8 cellular contexts compared by ENCODE assay signal in the genomic region with DNA sequence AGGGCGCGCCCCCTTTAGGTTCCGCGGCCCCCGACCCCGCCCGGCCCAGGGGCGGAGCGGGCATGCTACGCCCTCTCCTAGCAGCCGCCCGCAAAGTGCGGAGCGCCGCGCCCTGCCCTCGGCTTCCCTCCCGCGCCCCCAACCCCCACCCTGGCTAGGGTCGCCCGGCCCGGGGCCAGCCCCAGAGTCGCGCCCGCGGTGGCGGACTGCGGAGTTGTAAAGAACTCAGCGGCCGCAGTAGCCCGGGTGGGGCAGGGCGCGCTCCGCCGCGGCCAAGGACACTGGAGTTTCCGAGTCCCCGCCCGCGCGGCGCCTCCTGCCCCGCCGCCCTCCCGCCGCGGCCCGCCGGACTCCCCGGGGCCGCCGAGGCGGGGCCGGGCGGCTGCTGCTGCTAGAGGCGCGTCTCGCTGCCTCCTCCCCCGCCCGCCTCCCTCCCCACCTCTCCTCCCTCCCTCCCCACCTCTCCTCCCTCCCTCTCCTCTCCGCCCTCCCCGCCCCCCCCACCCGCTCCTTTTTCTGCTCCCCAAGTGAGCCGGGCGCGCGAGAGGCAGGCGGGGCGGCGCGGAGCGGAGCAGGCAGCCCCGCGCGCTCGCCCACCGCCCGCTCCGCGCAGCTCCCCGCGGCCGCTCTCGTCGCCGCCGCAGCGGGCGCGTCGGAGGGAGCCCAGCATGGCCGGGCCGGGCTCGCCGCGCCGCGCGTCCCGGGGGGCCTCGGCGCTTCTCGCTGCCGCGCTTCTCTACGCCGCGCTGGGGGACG. TPM values are rescaled to one million over a fixed set of nuclear protein-coding genes. Genes with fewer than 3 reads are reported as not detected.
DNase-seq lines count a peak whose midpoint lies in the region; ATAC-seq, FAIRE-seq and TF ChIP-seq lines count a peak whose summit lies in the region.

A gene (plus strand): TSS at position 507 of the 756 bp plus-strand sequence.

- H3K4me1 ChIP-seq in BLaER1 (peaks cover 16% of the 10 kb centered on the region), HUES6 (ENCODE audit: control insufficient read depth, insufficient read depth, low read length) (peaks cover 13% of the 10 kb centered on the region; the same call in 1 of the 2 replicates), keratinocyte (ENCODE audit: control insufficient read depth, extremely low read depth, insufficient read depth, low read length) (peaks cover 2% of the 10 kb centered on the region)

- CTCF ChIA-PET in activated CD8-positive, alpha-beta T cell treated with anti-CD3 and anti-CD28 coated beads for 36 hours (lab: Charles Lee) = no interaction called here

- peaks cover 40% of the 10 kb centered on the region for H3K27me3 Mint-ChIP-seq in activated CD8-positive, alpha-beta T cell treated with anti-CD3 and anti-CD28 coated beads for 36 hours

- H3K9me3 ChIP-seq in BLaER1 (peaks cover 19% of the 10 kb centered on the region), HUES6 (ENCODE audit: control insufficient read depth, insufficient read depth, low read depth, low read length) (no peaks in the 10 kb centered on the region), keratinocyte (ENCODE audit: control insufficient read depth, low read depth, low read length) (no peaks in the 10 kb centered on the region)

- no peaks in the 10 kb centered on the region for H3K9me1 ChIP-seq in keratinocyte (ENCODE audit: control insufficient read depth, extremely low read depth, insufficient read depth, low read length)

- POLR2A ChIA-PET in activated CD8-positive, alpha-beta T cell treated with anti-CD3 and anti-CD28 coated beads for 36 hours (lab: Charles Lee) = no interaction called here

- no peaks in the 10 kb centered on the region for H3K9me3 Mint-ChIP-seq in activated CD8-positive, alpha-beta T cell treated with anti-CD3 and anti-CD28 coated beads for 36 hours

- no peak within 1 kb of the TSS for H3K27ac Mint-ChIP-seq in activated CD8-positive, alpha-beta T cell treated with anti-CD3 and anti-CD28 coated beads for 36 hours

- DNase-seq in brain microvascular endothelial cell (no peak), keratinocyte (ENCODE audit: low read depth, low spot score) (no peak)
- no peak for DNase-seq in activated CD8-positive, alpha-beta T cell treated with anti-CD3 and anti-CD28 coated beads for 36 hours

- dilution Hi-C loops in keratinocyte (cut with MboI; ENCODE audit: extremely low pct_ligation_motif_present, low sequenced_read_pairs) = no loop called here

- no peak within 1 kb of the TSS for H3K9ac ChIP-seq in BLaER1
- peak within 1 kb of the TSS; percentile 33 for H3K9ac ChIP-seq in HUES6 (ENCODE audit: low read length)
- H3K9ac ChIP-seq in keratinocyte (ENCODE audit: control insufficient read depth, extremely low read depth, insufficient read depth, low read length) = no peak within 1 kb of the TSS

- H4K20me1 ChIP-seq in BLaER1 (peaks cover 26% of the 10 kb centered on the region), keratinocyte (ENCODE audit: control insufficient read depth, extremely low read depth, insufficient read depth, low read length) (no peaks in the 10 kb centered on the region)

- FAIRE-seq in keratinocyte (lab: Jason Lieb, UNC) = no peak

- ATAC-seq in HG02798 (IDR thresholded peaks at IDR 0.05; ENCODE audit: poor library complexity, unreplicated experiment) (no peak), GM21390 (IDR thresholded peaks at IDR 0.05; ENCODE audit: unreplicated experiment) (no peak)
- ATAC-seq in activated CD8-positive, alpha-beta T cell treated with anti-CD3 and anti-CD28 coated beads for 36 hours = no peak

- TF ChIP-seq CTCF in brain microvascular endothelial cell (IDR thresholded peaks at IDR 0.05; ENCODE audit: low read depth, low read length, missing control alignments) (no peak), keratinocyte (optimal IDR thresholded peaks at IDR 0.05 in 1 of 3, IDR thresholded peaks at IDR 0.05 in 1 of 3, conservative IDR thresholded peaks at IDR 0.05 in 1 of 3; ENCODE audit: extremely low read depth in 1 of 3, insufficient read depth in 2 of 3, low read length in 3 of 3) (no peak)
- no peak for TF ChIP-seq CTCF in activated CD8-positive, alpha-beta T cell treated with anti-CD3 and anti-CD28 coated beads for 36 hours (IDR thresholded peaks at IDR 0.05)

- H2AFZ ChIP-seq in keratinocyte (ENCODE audit: control insufficient read depth, low read length) = no peak within 1 kb of the TSS

- H3K27ac ChIP-seq in BLaER1 (no peak within 1 kb of the TSS), HUES6 (ENCODE audit: low read depth, low read length) (no peak within 1 kb of the TSS), brain microvascular endothelial cell (no peak within 1 kb of the TSS), keratinocyte (ENCODE audit: control insufficient read depth, insufficient read depth, low read length) (no peak within 1 kb of the TSS), temporal lobe (ENCODE audit: low read depth, low read length) (no peak within 1 kb of the TSS)

- H3K4me2 ChIP-seq in BLaER1 (peak within 1 kb of the TSS; percentile 89), keratinocyte (ENCODE audit: control insufficient read depth, extremely low read depth, insufficient read depth, low read depth, low read length) (peak within 1 kb of the TSS; percentile 62)

- in situ Hi-C loops in brain microvascular endothelial cell (cut with HindIII; ENCODE audit: low pct_ligation_motif_present, low sequenced_read_pairs) = no loop called here

- no peaks in the 10 kb centered on the region for H3K79me2 ChIP-seq in keratinocyte (ENCODE audit: control insufficient read depth, insufficient read depth, low read length)

- H3K4me3 ChIP-seq in BLaER1 (peak within 1 kb of the TSS; percentile 65), HUES6 (ENCODE audit: low read depth, low read length) (peak within 1 kb of the TSS; percentile 67), brain microvascular endothelial cell (ENCODE audit: low read depth, low read length) (peak within 1 kb of the TSS; percentile 17), keratinocyte (ENCODE audit: control insufficient read depth in 2 of 3, extremely low read depth in 1 of 3, insufficient read depth in 2 of 3, low read depth in 1 of 3, low read length in 3 of 3) (peak within 1 kb of the TSS in 2 of 3 experiments; percentile 25 to 44)

- H3K27me3 ChIP-seq in BLaER1 (peaks cover 68% of the 10 kb centered on the region), HUES6 (ENCODE audit: control insufficient read depth, insufficient read depth, low read length) (peaks cover 92% of the 10 kb centered on the region), brain microvascular endothelial cell (replicated peaks) (peaks cover 43% of the 10 kb centered on the region), keratinocyte (ENCODE audit: control insufficient read depth, extremely low read depth, insufficient read depth, low read length) (peaks cover 52% of the 10 kb centered on the region)

- H3K36me3 Mint-ChIP-seq in activated CD8-positive, alpha-beta T cell treated with anti-CD3 and anti-CD28 coated beads for 36 hours (ENCODE audit: low read depth) = no peaks in the 10 kb centered on the region

- intact Hi-C loops in activated CD8-positive, alpha-beta T cell treated with anti-CD3 and anti-CD28 coated beads for 36 hours (cut with micrococcal nuclease) = no loop called here

- no peak within 1 kb of the TSS for H3K4me3 Mint-ChIP-seq in activated CD8-positive, alpha-beta T cell treated with anti-CD3 and anti-CD28 coated beads for 36 hours

- peaks cover 3% of the 10 kb centered on the region for H3K4me1 Mint-ChIP-seq in activated CD8-positive, alpha-beta T cell treated with anti-CD3 and anti-CD28 coated beads for 36 hours (ENCODE audit: low read depth)

- H3K36me3 ChIP-seq in BLaER1 (no peaks in the 10 kb centered on the region), HUES6 (ENCODE audit: control insufficient read depth, insufficient read depth, low read length) (no peaks in the 10 kb centered on the region), brain microvascular endothelial cell (replicated peaks) (no peaks in the 10 kb centered on the region), keratinocyte (ENCODE audit: control insufficient read depth in 2 of 2, extremely low read depth in 1 of 2, insufficient read depth in 2 of 2, low read length in 2 of 2) (no peaks in the 10 kb centered on the region)

RNA-seq across cellular contexts. Expression of the gene that starts here (rescaled TPM):
- polyA plus RNA-seq in keratinocyte = 0.02 to 0.15 TPM (median 0.08 TPM) in 3 replicates
- polyA plus RNA-seq in keratinocyte (2011; ENCODE audit: low read depth) = not detected
- polyA plus RNA-seq in keratinocyte (2011; cell fraction: cytosol; rRNA removed) = 0.04 and 0.13 TPM in 2 replicates
- 0.27 and 0.45 TPM in 2 replicates for polyA plus RNA-seq in keratinocyte (2011; cell fraction: nucleus; rRNA removed)
- polyA plus RNA-seq in keratinocyte (2012; ENCODE audit: low replicate concordance) = 0.02 TPM in 1 of 2 replicates, not detected in the other
- polyA minus RNA-seq in keratinocyte = not detected in 3 replicates
- not detected for polyA minus RNA-seq in keratinocyte (2011; cell fraction: cytosol; rRNA and poly(A)+ RNA removed)
- polyA minus RNA-seq in keratinocyte (2011; cell fraction: nucleus; rRNA and poly(A)+ RNA removed) = 0.74 TPM in 1 of 2 replicates, not detected in the other
- total RNA-seq in temporal lobe = 23.4 TPM
- not detected for total RNA-seq in activated CD8-positive, alpha-beta T cell treated with anti-CD3 and anti-CD28 coated beads for 36 hours

Comparison
In these comparisons a context has a peak if more than half of its experiments do, and no peak if none do; other contexts are left out.
1. RNA of the gene that starts here (total RNA-seq): 23.4 TPM in temporal lobe (single experiment); not detected in activated CD8-positive, alpha-beta T cell treated with anti-CD3 and anti-CD28 coated beads for 36 hours; every median in the first group is over 10 times any median in the second.
2. H3K4me3 ChIP-seq: peak in every context shown above with its lines; median percentile 67 in HUES6; 65 in BLaER1; 34 in keratinocyte; 17 in brain microvascular endothelial cell.